ENCODE assay signal across 17 cellular contexts in genomic region chrX:94908648-94909047, GRCh38.
"Had no signal": no experiment of that assay in that cellular context is flagged by ENCODE, and none has a peak within 500 bp of the region (broad histone marks: within the 10 kb centered on the region; RNA-seq: fewer than 3 reads in every experiment).

No MANE protein-coding gene starts in this region.

- H3K27ac ChIP-seq: coronary artery, dorsolateral prefrontal cortex, esophagus muscularis mucosa, gastrocnemius medialis, heart right ventricle, left lung, lower lobe of right lung had no signal

- H3K4me1 ChIP-seq: esophagus muscularis mucosa, gastrocnemius medialis, heart right ventricle, left lung, lower lobe of right lung had no signal

- H3K4me3 ChIP-seq: coronary artery, dorsolateral prefrontal cortex, esophagus muscularis mucosa, gastrocnemius medialis, heart right ventricle, left lung, lower lobe of right lung had no signal

- H3K27me3 ChIP-seq: esophagus muscularis mucosa, gastrocnemius medialis, left lung had no signal

- DNase-seq: dermis blood vessel endothelial cell; dorsolateral prefrontal cortex; effector CD4-positive, alpha-beta T cell; effector memory CD4-positive, alpha-beta T cell; foreskin fibroblast; foreskin melanocyte; gastrocnemius medialis; head of caudate nucleus; hippocampal formation; left cardiac atrium; left lung; lower lobe of right lung; mesendoderm; midbrain had no signal

- H3K9me3 ChIP-seq: esophagus muscularis mucosa, gastrocnemius medialis, heart right ventricle, left lung, lower lobe of right lung had no signal

- H3K36me3 ChIP-seq: esophagus muscularis mucosa, gastrocnemius medialis, heart right ventricle, left lung, lower lobe of right lung had no signal
